In the genomic region with DNA sequence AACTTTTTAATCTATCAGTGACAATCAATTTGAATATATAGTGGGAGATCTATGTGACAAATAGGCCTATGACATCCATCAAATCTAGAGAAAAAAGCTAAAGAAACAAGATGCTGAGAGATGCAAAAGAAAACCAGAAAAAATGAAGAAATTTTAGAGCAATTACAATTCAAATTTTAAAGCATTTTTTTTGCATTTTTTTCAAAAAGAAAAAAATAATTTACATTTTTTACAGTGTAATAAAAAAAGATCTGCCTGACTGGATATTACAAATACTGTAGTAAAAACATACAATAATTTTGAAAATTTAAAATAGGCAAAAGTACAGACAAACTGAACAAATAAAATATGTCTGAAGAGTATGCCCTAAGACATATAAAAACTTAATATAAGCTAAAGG, we compare ENCODE assay signal across 25 cellular contexts. TPM values are rescaled to one million over a fixed set of nuclear protein-coding genes. Genes with fewer than 3 reads are reported as not detected.
"Had no signal": no experiment of that assay in that cellular context is flagged by ENCODE, and none has a peak within 500 bp of the region (broad histone marks: within the 10 kb centered on the region; RNA-seq: fewer than 3 reads in every experiment).

No MANE protein-coding gene starts in this region.

- ATAC-seq: activated naive CD4-positive, alpha-beta T cell treated with anti-CD3 and anti-CD28 coated beads, Interleukin-2, amount 50 U/mL, for 72 hours; foreskin keratinocyte; WTC11 had no signal

- H3K36me3 ChIP-seq: breast epithelium, cardiac muscle cell, colonic mucosa had no signal

- DNase-seq: activated CD4-positive, alpha-beta memory T cell treated with anti-CD3 and anti-CD28 coated beads, Interleukin-2, amount 10 ng/mL, durations not matched to agents 7 days and 5 days; activated CD4-positive, alpha-beta T cell treated with anti-CD3 and anti-CD28 coated beads for 1 hour; activated CD4-positive, alpha-beta T cell treated with anti-CD3 and anti-CD28 coated beads for 4 hours; activated CD4-positive, alpha-beta T cell treated with anti-CD3 and anti-CD28 coated beads, Interleukin-2, amount 10 ng/mL, durations not matched to agents 7 days and 5 days; activated CD4-positive, alpha-beta T cell treated with anti-CD3 and anti-CD28 coated beads, Interleukin-2, amount 50 U/mL, for 4 hours; activated gamma-delta T cell; activated naive CD4-positive, alpha-beta T cell; activated naive CD4-positive, alpha-beta T cell treated with anti-CD3 and anti-CD28 coated beads, Interleukin-2, amount 10 ng/mL, durations not matched to agents 7 days and 5 days; activated naive CD8-positive, alpha-beta T cell treated with anti-CD3 and anti-CD28 coated beads, Interleukin-2, amount 10 ng/mL, durations not matched to agents 7 days and 5 days; activated T-cell treated with anti-CD3 and anti-CD28 coated beads, Interleukin-2, amount 50 U/mL, for 1 hour; activated T-cell treated with anti-CD3 and anti-CD28 coated beads, Interleukin-2, amount 50 U/mL, for 48 hours; central memory CD4-positive, alpha-beta T cell; cerebellar nuclear complex; colonic mucosa; effector memory CD4-positive, alpha-beta T cell; foreskin keratinocyte; head of caudate nucleus; T-helper 2 cell had no signal

- H3K4me3 ChIP-seq: ascending aorta, breast epithelium, cardiac muscle cell, colonic mucosa, esophagus muscularis mucosa had no signal

- H3K4me1 ChIP-seq: colonic mucosa, foreskin keratinocyte had no signal

- H3K27ac ChIP-seq: cardiac muscle cell, colonic mucosa, foreskin keratinocyte had no signal

- H3K27me3 ChIP-seq: ascending aorta, breast epithelium, colonic mucosa, esophagus muscularis mucosa, foreskin keratinocyte had no signal

- H3K9me3 ChIP-seq: ascending aorta, breast epithelium, colonic mucosa, esophagus muscularis mucosa had no signal

RNA-seq across cellular contexts. Expression of gene CD34, which starts 14.4 kb away (rescaled TPM):
- total RNA-seq: activated naive CD8-positive, alpha-beta T cell treated with anti-CD3 and anti-CD28 coated beads, Interleukin-2, amount 10 ng/mL, durations not matched to agents 7 days and 5 days; T-helper 1 cell treated with Interleukin-12 subunit alpha and Interleukin-12 subunit beta and Interleukin-4 antibody, amounts not matched to agents 30 ng/mL and 1 ng/mL, for 36 hours had no signal
